ENCODE assay signal across 1 cellular context in the genomic region with DNA sequence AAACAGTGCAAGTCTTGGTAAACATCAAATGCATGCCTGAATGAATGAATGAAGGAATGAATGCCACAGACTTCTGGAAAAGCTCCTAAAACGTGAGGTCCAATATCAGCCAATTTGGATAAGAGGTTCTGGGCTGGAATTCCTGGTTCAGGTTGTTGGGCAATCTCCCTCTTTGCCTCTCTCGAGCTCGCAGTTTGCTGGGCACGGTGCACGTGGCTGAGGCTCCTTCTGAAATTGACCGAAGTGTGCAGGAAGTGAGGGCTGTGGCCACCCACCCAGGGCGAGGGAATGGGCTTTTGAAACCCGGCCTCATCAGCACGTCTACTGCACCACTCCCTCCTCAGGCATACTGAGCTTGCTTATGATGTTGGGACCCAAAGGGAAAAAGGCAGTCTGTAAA.
TF ChIP-seq lines count a peak whose summit lies in the region.

No MANE protein-coding gene starts in this region.

TF ChIP-seq in K562, 482 proteins besides CTCF, POLR2A, EP300 and RAD21:
- TF ChIP-seq NR2C1 (IDR thresholded peaks at IDR 0.05) = no peak
- TF ChIP-seq NR2C1 (tag; IDR thresholded peaks at IDR 0.05) = no peak
- TF ChIP-seq ZNF24 (IDR thresholded peaks at IDR 0.05) = peak; percentile 67; the same call in 1 of the 2 replicates
- TF ChIP-seq MAZ (CRISPR knock-in tag; conservative IDR thresholded peaks at IDR 0.05 in 1 of 2, IDR thresholded peaks at IDR 0.05 in 1 of 2) = no peak
- TF ChIP-seq CC2D1A (IDR thresholded peaks at IDR 0.05) = no peak
- no peak for TF ChIP-seq KDM4B (IDR thresholded peaks at IDR 0.05; ENCODE audit: borderline replicate concordance in 2 of 2, low read depth in 1 of 2)
